ENCODE assay signal across 11 cellular contexts in the genomic region with DNA sequence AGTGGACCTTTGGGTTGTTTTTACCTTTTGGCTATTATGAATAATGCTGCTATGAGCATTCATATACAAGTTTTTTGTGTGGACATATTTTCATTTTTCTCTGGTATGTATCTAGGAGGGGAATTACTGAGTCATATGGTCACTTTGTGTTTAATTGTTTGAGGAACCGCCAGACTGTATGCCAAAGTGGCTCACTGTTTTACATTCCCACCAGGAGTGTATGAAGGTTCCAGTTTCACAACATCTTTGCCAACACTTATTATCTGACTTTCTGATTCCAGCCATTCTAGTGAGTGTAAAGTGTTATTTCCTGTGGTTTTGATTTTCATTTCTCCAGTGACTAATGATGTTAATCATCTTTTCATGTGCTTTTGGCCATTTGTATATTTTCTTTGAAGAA. TPM values are rescaled to one million over a fixed set of nuclear protein-coding genes. Genes with fewer than 3 reads are reported as not detected.
A peak's percentile ranks its signal among the peaks of the same experiment; 100 is the strongest.
DNase-seq lines count a peak whose midpoint lies in the region; ATAC-seq and TF ChIP-seq lines count a peak whose summit lies in the region.
"Had no signal": no experiment of that assay in that cellular context is flagged by ENCODE, and none has a peak within 500 bp of the region (broad histone marks: within the 10 kb centered on the region; RNA-seq: fewer than 3 reads in every experiment).

No MANE protein-coding gene starts in this region.

- H3K27ac Mint-ChIP-seq in activated naive CD4-positive, alpha-beta T cell treated with anti-CD3 and anti-CD28 coated beads, Interleukin-2, amount 50 U/mL, for 72 hours: peak overlapping the region; percentile 1 to 83
- H3K27ac Mint-ChIP-seq in activated T-helper 2 cell treated with anti-CD3 and anti-CD28 coated beads, Interferon-gamma antibody, Interleukin-2, Interleukin-4, amounts not matched to agents 10 μg/mL and 5 μg/mL and 100 μg/mL, durations not matched to agents 14 hours and 24 hours and 36 hours: peak overlapping the region; percentile 74

- 69 to 77% methylated on average over 1 of the region's 1 CpG for WGBS in aorta, 2 donors

- no peak overlapping the region for H3K27ac ChIP-seq in aorta (ENCODE audit: low read depth in 1 of 2, low read length in 2 of 2)

- H3K36me3 ChIP-seq in aorta (ENCODE audit: control insufficient read depth in 1 of 2, insufficient read depth in 2 of 2, low read length in 1 of 2): no peaks in the 10 kb centered on the region

- peak; percentile 68 to 72 for ATAC-seq in activated naive CD4-positive, alpha-beta T cell treated with anti-CD3 and anti-CD28 coated beads, Interleukin-2, amount 50 U/mL, for 72 hours
- ATAC-seq in aorta (ENCODE audit: low FRiP score) (no peak), GM19328 (IDR thresholded peaks at IDR 0.05; ENCODE audit: unreplicated experiment) (no peak)
- ATAC-seq: esophagus mucosa had no signal

- no peaks in the 10 kb centered on the region for H3K4me1 ChIP-seq in aorta (ENCODE audit: control insufficient read depth in 1 of 2, insufficient read depth in 2 of 2, low read length in 2 of 2)

- H3K27me3 Mint-ChIP-seq in activated T-helper 2 cell treated with anti-CD3 and anti-CD28 coated beads, Interferon-gamma antibody, Interleukin-2, Interleukin-4, amounts not matched to agents 10 μg/mL and 5 μg/mL and 100 μg/mL, durations not matched to agents 14 hours and 24 hours and 36 hours (ENCODE audit: low read depth): no peaks in the 10 kb centered on the region

- H3K9me3 ChIP-seq in aorta (ENCODE audit: control insufficient read depth, low read length): peaks cover 1% of the 10 kb centered on the region
- H3K9me3 ChIP-seq: stomach had no signal

- H3K36me3 Mint-ChIP-seq in activated naive CD4-positive, alpha-beta T cell treated with anti-CD3 and anti-CD28 coated beads, Interleukin-2, amount 50 U/mL, for 72 hours: peaks cover 4 to 51% of the 10 kb centered on the region in 2 donors
- peaks cover 65% of the 10 kb centered on the region for H3K36me3 Mint-ChIP-seq in activated T-helper 2 cell treated with anti-CD3 and anti-CD28 coated beads, Interferon-gamma antibody, Interleukin-2, Interleukin-4, amounts not matched to agents 10 μg/mL and 5 μg/mL and 100 μg/mL, durations not matched to agents 14 hours and 24 hours and 36 hours (ENCODE audit: low read depth)

- H3K27me3 ChIP-seq in aorta (ENCODE audit: control insufficient read depth in 1 of 2, insufficient read depth in 2 of 2, low read length in 1 of 2): no peaks in the 10 kb centered on the region
- H3K27me3 ChIP-seq: stomach had no signal

- no peaks in the 10 kb centered on the region for H3K9me3 Mint-ChIP-seq in activated naive CD4-positive, alpha-beta T cell treated with anti-CD3 and anti-CD28 coated beads, Interleukin-2, amount 50 U/mL, for 72 hours
- H3K9me3 Mint-ChIP-seq in activated T-helper 2 cell treated with anti-CD3 and anti-CD28 coated beads, Interferon-gamma antibody, Interleukin-2, Interleukin-4, amounts not matched to agents 10 μg/mL and 5 μg/mL and 100 μg/mL, durations not matched to agents 14 hours and 24 hours and 36 hours: no peaks in the 10 kb centered on the region

- peak in 1 of 2 donors; percentile 47 for DNase-seq in activated naive CD4-positive, alpha-beta T cell treated with anti-CD3 and anti-CD28 coated beads, Interleukin-2, amount 50 U/mL, for 72 hours (ENCODE audit: low spot score in 2 of 2)
- no peak for DNase-seq in activated naive CD4-positive, alpha-beta T cell (lab: John Stamatoyannopoulos, UW)
- no peak for DNase-seq in activated T-helper 2 cell treated with anti-CD3 and anti-CD28 coated beads, Interferon-gamma antibody, Interleukin-2, Interleukin-4, amounts not matched to agents 10 μg/mL and 5 μg/mL and 100 μg/mL, durations not matched to agents 14 hours and 24 hours and 36 hours (ENCODE audit: low spot score)
- DNase-seq in foreskin fibroblast: peak; percentile 51 to 54
- no peak for DNase-seq in occipital lobe (lab: John Stamatoyannopoulos, UW)
- DNase-seq in aorta: no peak
- no peak for DNase-seq in GOT3 (lab: John Stamatoyannopoulos, UW)
- DNase-seq: NCI-H69, stomach had no signal

- intact Hi-C loops in activated T-helper 2 cell treated with anti-CD3 and anti-CD28 coated beads, Interferon-gamma antibody, Interleukin-2, Interleukin-4, amounts not matched to agents 10 μg/mL and 5 μg/mL and 100 μg/mL, durations not matched to agents 14 hours and 24 hours and 36 hours (cut with micrococcal nuclease): loop anchor here (1.0 kb wide), 1 partner anchor 10 kb away; no protein-coding TSS in a partner anchor
- intact Hi-C loops in aorta (cut with DNase I): no loop called here

- TF ChIP-seq CTCF in foreskin fibroblast (IDR thresholded peaks at IDR 0.05; ENCODE audit: low read depth, low read length): no peak

- peak overlapping the region; percentile 1 for H3K4me3 Mint-ChIP-seq in activated T-helper 2 cell treated with anti-CD3 and anti-CD28 coated beads, Interferon-gamma antibody, Interleukin-2, Interleukin-4, amounts not matched to agents 10 μg/mL and 5 μg/mL and 100 μg/mL, durations not matched to agents 14 hours and 24 hours and 36 hours (ENCODE audit: low read depth)

- H3K4me1 Mint-ChIP-seq in activated T-helper 2 cell treated with anti-CD3 and anti-CD28 coated beads, Interferon-gamma antibody, Interleukin-2, Interleukin-4, amounts not matched to agents 10 μg/mL and 5 μg/mL and 100 μg/mL, durations not matched to agents 14 hours and 24 hours and 36 hours (ENCODE audit: low read depth): peaks cover 62% of the 10 kb centered on the region

- H3K4me3 ChIP-seq in foreskin fibroblast (ENCODE audit: low read depth in 1 of 2, low read length in 2 of 2) (no peak overlapping the region), aorta (ENCODE audit: low read length in 2 of 2) (no peak overlapping the region)
- H3K4me3 ChIP-seq: stomach had no signal

RNA-seq across cellular contexts. Expression of a gene that starts 51.8 kb away (rescaled TPM):
- total RNA-seq in activated naive CD4-positive, alpha-beta T cell treated with anti-CD3 and anti-CD28 coated beads, Interleukin-2, amount 50 U/mL, for 72 hours: 10 to 100 TPM; 34.2 to 59.9 TPM
- 60.0 and 60.9 TPM in 2 replicates for total RNA-seq in activated T-helper 2 cell treated with anti-CD3 and anti-CD28 coated beads, Interferon-gamma antibody, Interleukin-2, Interleukin-4, amounts not matched to agents 10 μg/mL and 5 μg/mL and 100 μg/mL, durations not matched to agents 14 hours and 24 hours and 36 hours
- 0.31 TPM for total RNA-seq in occipital lobe
- 10 to 100 TPM; 11.8 to 17.3 TPM for total RNA-seq in aorta
- 1 to 10 TPM; 2.0 to 5.0 TPM for polyA plus RNA-seq in aorta

RNA-seq across cellular contexts. Expression of a gene that starts 59.2 kb away (rescaled TPM):
- 10 to 100 TPM; 38.1 to 72.7 TPM for total RNA-seq in activated naive CD4-positive, alpha-beta T cell treated with anti-CD3 and anti-CD28 coated beads, Interleukin-2, amount 50 U/mL, for 72 hours
- total RNA-seq in activated T-helper 2 cell treated with anti-CD3 and anti-CD28 coated beads, Interferon-gamma antibody, Interleukin-2, Interleukin-4, amounts not matched to agents 10 μg/mL and 5 μg/mL and 100 μg/mL, durations not matched to agents 14 hours and 24 hours and 36 hours: 107 and 108 TPM in 2 replicates
- 40.6 TPM for total RNA-seq in occipital lobe
- total RNA-seq in aorta: 10 to 100 TPM; 31.8 to 32.1 TPM
- 10 to 100 TPM; 19.0 to 19.9 TPM for polyA plus RNA-seq in aorta

Comparison
In these comparisons a context has a peak if more than half of its experiments do, and no peak if none do; other contexts are left out.
1. ATAC-seq: peak in activated naive CD4-positive, alpha-beta T cell treated with anti-CD3 and anti-CD28 coated beads, Interleukin-2, amount 50 U/mL, for 72 hours (2 of 2); none in aorta (single experiment) and GM19328 (single experiment).
2. DNase-seq: peak in foreskin fibroblast (2 of 2); none in activated naive CD4-positive, alpha-beta T cell (0 of 4), activated T-helper 2 cell treated with anti-CD3 and anti-CD28 coated beads, Interferon-gamma antibody, Interleukin-2, Interleukin-4, amounts not matched to agents 10 μg/mL and 5 μg/mL and 100 μg/mL, durations not matched to agents 14 hours and 24 hours and 36 hours (single experiment), occipital lobe (single experiment), aorta (0 of 2) and GOT3 (single experiment).